14 cellular contexts compared by ENCODE assay signal in the genomic region with DNA sequence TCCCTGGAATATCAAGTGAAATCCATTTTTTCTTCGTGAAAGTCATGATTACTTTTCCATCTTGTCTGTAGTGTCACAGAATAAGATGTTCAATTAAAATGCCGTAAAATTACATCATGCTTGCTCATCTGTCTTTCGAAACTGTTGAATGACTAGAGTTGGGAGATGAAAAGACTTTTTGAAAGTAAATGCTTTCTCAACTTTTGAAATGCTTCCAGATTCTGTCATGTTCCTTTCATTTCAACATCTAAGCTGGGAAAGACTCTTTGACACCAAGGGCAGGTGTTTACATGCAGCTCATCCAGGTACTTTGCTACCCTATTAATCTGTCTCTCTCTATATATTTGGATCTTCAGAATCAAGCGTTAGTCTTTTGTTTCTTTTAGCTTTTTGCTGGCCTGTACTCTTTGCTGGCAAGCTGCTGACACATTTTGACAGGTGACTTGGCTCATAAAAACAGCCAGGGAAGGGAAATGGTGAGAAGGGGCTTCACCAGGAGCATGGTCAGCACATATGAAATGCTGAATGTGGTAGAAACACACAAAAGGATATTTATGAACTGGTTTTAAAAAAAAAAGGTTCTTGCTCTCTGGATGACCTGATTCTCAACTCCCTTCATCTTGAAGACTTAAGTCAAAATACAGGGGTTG.
DNase-seq lines count a peak whose midpoint lies in the region; ATAC-seq and TF ChIP-seq lines count a peak whose summit lies in the region.
"Had no signal": no experiment of that assay in that cellular context is flagged by ENCODE, and none has a peak within 500 bp of the region (broad histone marks: within the 10 kb centered on the region; RNA-seq: fewer than 3 reads in every experiment).

No MANE protein-coding gene starts in this region.

- H3K36me3 ChIP-seq in RWPE2 (ENCODE audit: low read depth) (no peaks in the 10 kb centered on the region), spleen (no peaks in the 10 kb centered on the region)
- H3K36me3 ChIP-seq: cardiac muscle cell, esophagus squamous epithelium had no signal

- ATAC-seq in RWPE2 (ENCODE audit: low read depth), result peak; percentile 75
- ATAC-seq in foreskin keratinocyte, result peak; percentile 79
- ATAC-seq: CD8-positive, alpha-beta T cell had no signal

- no peak for TF ChIP-seq POLR2A in spleen (IDR thresholded peaks at IDR 0.05)

- TF ChIP-seq CTCF in RWPE2 (IDR thresholded peaks at IDR 0.05; ENCODE audit: poor library complexity, severe bottlenecking) (no peak), foreskin keratinocyte (conservative IDR thresholded peaks at IDR 0.05) (no peak), spleen (IDR thresholded peaks at IDR 0.05 in 8 of 11, conservative IDR thresholded peaks at IDR 0.05 in 3 of 11) (no peak)

- H3K27ac ChIP-seq in RWPE2 (ENCODE audit: poor library complexity, severe bottlenecking) (no peak overlapping the region), foreskin keratinocyte (peak overlapping the region; percentile 42), spleen (no peak overlapping the region)
- H3K27ac ChIP-seq: cardiac muscle cell had no signal

- peaks cover 15% of the 10 kb centered on the region for H3K4me1 ChIP-seq in RWPE2 (ENCODE audit: insufficient read depth, poor library complexity, severe bottlenecking)
- H3K4me1 ChIP-seq in foreskin keratinocyte, result peaks cover 5% of the 10 kb centered on the region
- H3K4me1 ChIP-seq in spleen, result no peaks in the 10 kb centered on the region

- WGBS in spleen, 5 donors, result 56 to 71% (median 61%) methylated on average over 4 of the region's 4 CpGs

- H3K9me3 ChIP-seq in RWPE2 (ENCODE audit: severe bottlenecking), result peaks cover 6% of the 10 kb centered on the region
- H3K9me3 ChIP-seq in spleen, result peaks cover 0 to 16% (median 15%) of the 10 kb centered on the region in 8 donors

- H3K4me3 ChIP-seq in RWPE2 (ENCODE audit: severe bottlenecking) (no peak overlapping the region), spleen (no peak overlapping the region)
- H3K4me3 ChIP-seq: cardiac muscle cell, esophagus squamous epithelium had no signal

- H3K27me3 ChIP-seq in RWPE2 (ENCODE audit: insufficient read depth, poor library complexity, severe bottlenecking) (no peaks in the 10 kb centered on the region), foreskin keratinocyte (peaks cover 31% of the 10 kb centered on the region), spleen (replicated peaks in 1 of 7) (peaks cover 0 to under 1% (median 0%) of the 10 kb centered on the region in 7 donors)
- H3K27me3 ChIP-seq: cardiac muscle cell had no signal

- intact Hi-C loops in spleen (cut with DNase I; ENCODE audit: low total_unique reads), result no loop called here

- DNase-seq in AG08395 (ENCODE audit: low spot score), result peak; percentile 68
- peak; percentile 62 for DNase-seq in ELR (ENCODE audit: low read depth)
- no peak for DNase-seq in RWPE2 (ENCODE audit: low spot score)
- DNase-seq in foreskin keratinocyte, result peak; percentile 83 to 90
- no peak for DNase-seq in germinal center (ENCODE audit: low spot score)
- DNase-seq in SW480 (ENCODE audit: low spot score), result no peak
- no peak for DNase-seq in NCI-H1930 (lab: John Stamatoyannopoulos, UW)
- no peak for DNase-seq in spleen
- DNase-seq: activated CD8-positive, alpha-beta memory T cell treated with anti-CD3 and anti-CD28 coated beads, Interleukin-2, amount 50 U/mL, for 48 hours; CD8-positive, alpha-beta T cell; esophagus squamous epithelium; NCI-H187; stimulated activated naive CD4-positive, alpha-beta T cell had no signal

Comparison
In these comparisons a context has a peak if more than half of its experiments do, and no peak if none do; other contexts are left out.
1. DNase-seq: peak in AG08395 (single experiment), ELR (single experiment) and foreskin keratinocyte (2 of 2); none in RWPE2 (single experiment), germinal center (single experiment), SW480 (single experiment), NCI-H1930 (0 of 2) and spleen (single experiment).